Comparison of ENCODE assay signal across 1 cellular context in the genomic region with DNA sequence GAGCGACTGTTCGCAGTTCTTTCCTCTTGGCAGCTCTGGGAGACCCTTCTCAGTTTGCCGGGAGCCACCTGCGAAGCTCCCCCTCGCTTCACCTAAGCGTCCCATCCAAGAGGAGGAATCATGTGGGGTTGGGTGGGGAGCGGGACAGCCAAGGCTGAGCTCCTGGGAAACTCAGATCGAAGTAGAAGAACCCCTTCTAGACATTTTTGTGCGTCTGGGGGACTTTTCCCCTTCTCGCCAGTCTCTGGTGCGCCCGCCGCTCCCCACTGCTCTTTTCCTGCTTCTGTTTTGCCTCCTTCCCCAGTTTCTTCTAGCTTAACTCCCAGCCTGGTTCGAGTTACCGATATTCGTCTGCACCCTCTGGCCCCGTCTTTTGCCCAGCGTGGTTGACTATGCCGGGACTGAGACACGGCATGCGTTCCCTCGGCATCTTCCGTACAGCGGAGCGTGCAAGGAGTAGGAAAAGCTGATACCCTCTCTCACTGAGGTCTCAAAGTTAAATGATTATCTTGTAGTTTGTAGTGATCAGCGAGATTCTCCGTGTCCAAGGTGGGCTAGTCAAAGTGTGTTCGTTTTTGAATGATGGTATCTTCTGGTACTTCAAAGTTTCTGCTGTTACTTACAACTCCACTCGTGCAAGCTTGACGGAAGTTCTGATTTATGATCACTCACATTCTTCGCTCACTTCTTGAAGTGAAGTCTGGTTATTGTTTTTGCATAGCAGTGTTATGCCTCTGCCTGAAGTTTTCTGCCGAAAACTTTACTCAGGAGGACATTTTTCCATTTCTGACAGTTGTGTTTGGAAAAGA.
TF ChIP-seq lines count a peak whose summit lies in the region.

No MANE protein-coding gene starts in this region.

TF ChIP-seq in K562, 482 proteins besides CTCF, POLR2A, EP300 and RAD21 (continued from another document and continues in another):
- TF ChIP-seq, protein P1, sequence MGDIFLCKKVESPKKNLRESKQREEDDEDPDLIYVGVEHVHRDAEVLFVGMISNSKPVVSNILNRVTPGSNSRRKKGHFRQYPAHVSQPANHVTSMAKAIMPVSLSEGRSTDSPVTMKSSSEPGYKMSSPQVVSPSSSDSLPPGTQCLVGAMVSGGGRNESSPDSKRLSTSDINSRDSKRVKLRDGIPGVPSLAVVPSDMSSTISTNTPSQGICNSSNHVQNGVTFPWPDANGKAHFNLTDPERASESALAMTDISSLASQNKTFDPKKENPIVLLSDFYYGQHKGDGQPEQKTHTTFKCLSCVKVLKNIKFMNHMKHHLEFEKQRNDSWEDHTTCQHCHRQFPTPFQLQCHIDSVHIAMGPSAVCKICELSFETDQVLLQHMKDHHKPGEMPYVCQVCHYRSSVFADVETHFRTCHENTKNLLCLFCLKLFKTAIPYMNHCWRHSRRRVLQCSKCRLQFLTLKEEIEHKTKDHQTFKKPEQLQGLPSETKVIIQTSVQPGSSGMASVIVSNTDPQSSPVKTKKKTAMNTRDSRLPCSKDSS (IDR thresholded peaks at IDR 0.05; ENCODE audit: low read depth, partially characterized antibody), result no peak
- TF ChIP-seq HES1 (IDR thresholded peaks at IDR 0.05; ENCODE audit: low read depth), result no peak
- TF ChIP-seq, protein P2, sequence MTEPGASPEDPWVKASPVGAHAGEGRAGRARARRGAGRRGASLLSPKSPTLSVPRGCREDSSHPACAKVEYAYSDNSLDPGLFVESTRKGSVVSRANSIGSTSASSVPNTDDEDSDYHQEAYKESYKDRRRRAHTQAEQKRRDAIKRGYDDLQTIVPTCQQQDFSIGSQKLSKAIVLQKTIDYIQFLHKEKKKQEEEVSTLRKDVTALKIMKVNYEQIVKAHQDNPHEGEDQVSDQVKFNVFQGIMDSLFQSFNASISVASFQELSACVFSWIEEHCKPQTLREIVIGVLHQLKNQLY (CRISPR knock-in tag; conservative IDR thresholded peaks at IDR 0.05), result no peak
- TF ChIP-seq HDAC1 (IDR thresholded peaks at IDR 0.05), result peak in 1 of 2 experiments; percentile 49; a peak in 1 of 4 replicates
- peak; percentile 25; the same call in 1 of the 2 replicates for TF ChIP-seq SMARCE1 (IDR thresholded peaks at IDR 0.05)
- TF ChIP-seq TAF15 (IDR thresholded peaks at IDR 0.05; ENCODE audit: low read depth, low read length), result no peak
- TF ChIP-seq NR2C2 (CRISPR knock-in tag; IDR thresholded peaks at IDR 0.05), result 0 out of 2 replicates have a peak, but pooled peaks have one; percentile 9
- no peak for TF ChIP-seq NR2C2 (tag; IDR thresholded peaks at IDR 0.05)
- TF ChIP-seq TAF1 (IDR thresholded peaks at IDR 0.05; ENCODE audit: control insufficient read depth, extremely low read depth, insufficient read depth, low read length, severe bottlenecking), result peak; percentile 37
- TF ChIP-seq, protein P3, sequence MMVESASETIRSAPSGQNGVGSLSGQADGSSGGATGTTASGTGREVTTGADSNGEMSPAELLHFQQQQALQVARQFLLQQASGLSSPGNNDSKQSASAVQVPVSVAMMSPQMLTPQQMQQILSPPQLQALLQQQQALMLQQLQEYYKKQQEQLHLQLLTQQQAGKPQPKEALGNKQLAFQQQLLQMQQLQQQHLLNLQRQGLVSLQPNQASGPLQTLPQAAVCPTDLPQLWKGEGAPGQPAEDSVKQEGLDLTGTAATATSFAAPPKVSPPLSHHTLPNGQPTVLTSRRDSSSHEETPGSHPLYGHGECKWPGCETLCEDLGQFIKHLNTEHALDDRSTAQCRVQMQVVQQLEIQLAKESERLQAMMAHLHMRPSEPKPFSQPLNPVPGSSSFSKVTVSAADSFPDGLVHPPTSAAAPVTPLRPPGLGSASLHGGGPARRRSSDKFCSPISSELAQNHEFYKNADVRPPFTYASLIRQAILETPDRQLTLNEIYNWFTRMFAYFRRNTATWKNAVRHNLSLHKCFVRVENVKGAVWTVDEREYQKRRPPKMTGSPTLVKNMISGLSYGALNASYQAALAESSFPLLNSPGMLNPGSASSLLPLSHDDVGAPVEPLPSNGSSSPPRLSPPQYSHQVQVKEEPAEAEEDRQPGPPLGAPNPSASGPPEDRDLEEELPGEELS (CRISPR knock-in tag; IDR thresholded peaks at IDR 0.05; ENCODE audit: borderline replicate concordance), result peak; percentile 22; the same call in 1 of the 2 replicates
- TF ChIP-seq ZBED1 (IDR thresholded peaks at IDR 0.05), result no peak
- TF ChIP-seq, protein P4, sequence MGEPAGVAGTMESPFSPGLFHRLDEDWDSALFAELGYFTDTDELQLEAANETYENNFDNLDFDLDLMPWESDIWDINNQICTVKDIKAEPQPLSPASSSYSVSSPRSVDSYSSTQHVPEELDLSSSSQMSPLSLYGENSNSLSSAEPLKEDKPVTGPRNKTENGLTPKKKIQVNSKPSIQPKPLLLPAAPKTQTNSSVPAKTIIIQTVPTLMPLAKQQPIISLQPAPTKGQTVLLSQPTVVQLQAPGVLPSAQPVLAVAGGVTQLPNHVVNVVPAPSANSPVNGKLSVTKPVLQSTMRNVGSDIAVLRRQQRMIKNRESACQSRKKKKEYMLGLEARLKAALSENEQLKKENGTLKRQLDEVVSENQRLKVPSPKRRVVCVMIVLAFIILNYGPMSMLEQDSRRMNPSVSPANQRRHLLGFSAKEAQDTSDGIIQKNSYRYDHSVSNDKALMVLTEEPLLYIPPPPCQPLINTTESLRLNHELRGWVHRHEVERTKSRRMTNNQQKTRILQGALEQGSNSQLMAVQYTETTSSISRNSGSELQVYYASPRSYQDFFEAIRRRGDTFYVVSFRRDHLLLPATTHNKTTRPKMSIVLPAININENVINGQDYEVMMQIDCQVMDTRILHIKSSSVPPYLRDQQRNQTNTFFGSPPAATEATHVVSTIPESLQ (CRISPR knock-in tag; IDR thresholded peaks at IDR 0.05), result 0 out of 2 replicates have a peak, but pooled peaks have one; percentile 38
- TF ChIP-seq HNRNPLL (IDR thresholded peaks at IDR 0.05; ENCODE audit: low read depth, low read length, poor library complexity, severe bottlenecking), result peak; percentile 58
- TF ChIP-seq TAF7 (tag; IDR thresholded peaks at IDR 0.05), result no peak
- peak; percentile 59; the same call in 1 of the 2 replicates for TF ChIP-seq MGA (IDR thresholded peaks at IDR 0.05)
- 0 out of 2 replicates have a peak, but pooled peaks have one; percentile 15 for TF ChIP-seq MAX (CRISPR knock-in tag; IDR thresholded peaks at IDR 0.05)
- no peak for TF ChIP-seq ARHGAP35 (IDR thresholded peaks at IDR 0.05; ENCODE audit: partially characterized antibody)
- no peak for TF ChIP-seq ATF4 (CRISPR knock-in tag; IDR thresholded peaks at IDR 0.05)
- no peak for TF ChIP-seq MIER1 (IDR thresholded peaks at IDR 0.05; ENCODE audit: low read depth)
- no peak for TF ChIP-seq MED1 (CRISPR knock-in tag; IDR thresholded peaks at IDR 0.05; ENCODE audit: borderline replicate concordance)
- TF ChIP-seq ETV6 (IDR thresholded peaks at IDR 0.05; ENCODE audit: borderline replicate concordance in 1 of 2, low read depth in 2 of 2, low read length in 1 of 2), result no peak
- TF ChIP-seq ETV6 (CRISPR knock-in tag; IDR thresholded peaks at IDR 0.05; ENCODE audit: borderline replicate concordance), result 0 out of 2 replicates have a peak, but pooled peaks have one; percentile 57
- peak; percentile 31; the same call in 1 of the 2 replicates for TF ChIP-seq L3MBTL2 (IDR thresholded peaks at IDR 0.05)
- TF ChIP-seq PBX2 (CRISPR knock-in tag; IDR thresholded peaks at IDR 0.05; ENCODE audit: low read depth), result no peak; the same call in 1 of the 2 replicates
- TF ChIP-seq PBX2 (tag; conservative IDR thresholded peaks at IDR 0.05; ENCODE audit: low read depth), result peak; percentile 89
- peak in 1 of 2 experiments; percentile 39; a peak in 1 of 3 replicates for TF ChIP-seq CBX3 (IDR thresholded peaks at IDR 0.05; ENCODE audit: borderline replicate concordance in 1 of 2, low read length in 2 of 2)
